ENCODE assay signal across 13 cellular contexts in the genomic region with DNA sequence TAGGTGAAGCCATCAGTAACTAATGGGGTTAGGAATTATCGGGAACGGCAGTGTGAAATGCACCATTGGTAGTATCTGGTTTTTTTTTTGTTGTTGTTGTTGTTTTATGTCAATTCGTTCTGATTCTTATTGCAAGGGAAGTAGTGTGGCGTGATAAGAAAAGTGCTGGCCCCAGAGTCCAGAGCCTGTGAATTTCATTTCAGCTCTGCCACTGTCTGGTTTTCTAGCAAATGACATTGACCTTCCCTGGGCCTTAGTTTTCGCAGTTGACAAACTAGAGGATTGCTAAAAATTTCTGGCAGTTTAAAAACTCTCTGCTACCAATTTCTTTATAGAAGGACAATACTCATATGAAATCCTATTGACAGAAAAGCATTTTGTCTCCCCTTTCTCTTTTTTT.
"Had no signal": no experiment of that assay in that cellular context is flagged by ENCODE, and none has a peak within 500 bp of the region (broad histone marks: within the 10 kb centered on the region; RNA-seq: fewer than 3 reads in every experiment).

No MANE protein-coding gene starts in this region.

- DNase-seq: activated CD4-positive, alpha-beta memory T cell treated with anti-CD3 and anti-CD28 coated beads for 36 hours; activated gamma-delta T cell treated with Interleukin-2 at 50 U/mL for 16 hours; activated naive CD8-positive, alpha-beta T cell treated with anti-CD3 and anti-CD28 coated beads for 36 hours; activated T-cell treated with anti-CD3 and anti-CD28 coated beads, Interleukin-2, amount 50 U/mL, for 48 hours; foreskin keratinocyte; natural killer cell; occipital lobe; stomach; T-helper 9 cell had no signal

- H3K9me3 Mint-ChIP-seq: activated CD4-positive, alpha-beta memory T cell treated with anti-CD3 and anti-CD28 coated beads for 36 hours; activated naive CD8-positive, alpha-beta T cell treated with anti-CD3 and anti-CD28 coated beads for 36 hours; natural killer cell had no signal

- H3K36me3 ChIP-seq: breast epithelium, stomach, tibial nerve had no signal

- H3K4me3 Mint-ChIP-seq: activated CD4-positive, alpha-beta memory T cell treated with anti-CD3 and anti-CD28 coated beads for 36 hours; activated naive CD8-positive, alpha-beta T cell treated with anti-CD3 and anti-CD28 coated beads for 36 hours; natural killer cell had no signal

- H3K27me3 ChIP-seq: breast epithelium, foreskin keratinocyte, stomach, tibial nerve had no signal

- H3K27ac Mint-ChIP-seq: activated CD4-positive, alpha-beta memory T cell treated with anti-CD3 and anti-CD28 coated beads for 36 hours; activated naive CD8-positive, alpha-beta T cell treated with anti-CD3 and anti-CD28 coated beads for 36 hours; natural killer cell had no signal

- ATAC-seq: foreskin keratinocyte, natural killer cell had no signal

- H3K4me3 ChIP-seq: breast epithelium, skin epidermis, stomach, tibial nerve had no signal

- H3K27ac ChIP-seq: foreskin keratinocyte had no signal

- H3K4me1 ChIP-seq: breast epithelium had no signal

- H3K9me3 ChIP-seq: breast epithelium, stomach, tibial nerve had no signal

- H3K36me3 Mint-ChIP-seq: activated CD4-positive, alpha-beta memory T cell treated with anti-CD3 and anti-CD28 coated beads for 36 hours; natural killer cell had no signal

- H3K27me3 Mint-ChIP-seq: activated CD4-positive, alpha-beta memory T cell treated with anti-CD3 and anti-CD28 coated beads for 36 hours; activated naive CD8-positive, alpha-beta T cell treated with anti-CD3 and anti-CD28 coated beads for 36 hours; progenitor cell of endocrine pancreas had no signal

- H3K4me1 Mint-ChIP-seq: activated naive CD8-positive, alpha-beta T cell treated with anti-CD3 and anti-CD28 coated beads for 36 hours; natural killer cell had no signal
